19 cellular contexts compared by ENCODE assay signal in genomic region chr22:48376936-48377335, GRCh38.
"Had no signal": no experiment of that assay in that cellular context is flagged by ENCODE, and none has a peak within 500 bp of the region (broad histone marks: within the 10 kb centered on the region; RNA-seq: fewer than 3 reads in every experiment).

No MANE protein-coding gene starts in this region.

- H3K9me3 ChIP-seq: colonic mucosa, mucosa of descending colon, suprapubic skin, thyroid gland, upper lobe of left lung, uterus had no signal

- H3K27ac Mint-ChIP-seq: naive thymus-derived CD8-positive, alpha-beta T cell; stimulated activated effector memory CD8-positive, alpha-beta T cell treated with anti-CD3 and anti-CD28 coated beads, Interleukin-12 subunit alpha, Interleukin-12 subunit beta, amount 100 ng/mL, for 72 hours had no signal

- H3K4me2 ChIP-seq: hepatocyte had no signal

- H3K27ac ChIP-seq: colonic mucosa, hepatocyte, suprapubic skin, thyroid gland, upper lobe of left lung, uterus had no signal

- H3K27me3 ChIP-seq: colonic mucosa, thyroid gland, upper lobe of left lung, uterus had no signal

- H3K36me3 ChIP-seq: colonic mucosa, suprapubic skin, thyroid gland, upper lobe of left lung, uterus had no signal

- H3K36me3 Mint-ChIP-seq: naive thymus-derived CD8-positive, alpha-beta T cell; stimulated activated effector memory CD8-positive, alpha-beta T cell treated with anti-CD3 and anti-CD28 coated beads, Interleukin-12 subunit alpha, Interleukin-12 subunit beta, amount 100 ng/mL, for 72 hours had no signal

- H3K9me3 Mint-ChIP-seq: stimulated activated effector memory CD8-positive, alpha-beta T cell treated with anti-CD3 and anti-CD28 coated beads, Interleukin-12 subunit alpha, Interleukin-12 subunit beta, amount 100 ng/mL, for 72 hours had no signal

- H3K4me3 Mint-ChIP-seq: naive thymus-derived CD8-positive, alpha-beta T cell; stimulated activated effector memory CD8-positive, alpha-beta T cell treated with anti-CD3 and anti-CD28 coated beads, Interleukin-12 subunit alpha, Interleukin-12 subunit beta, amount 100 ng/mL, for 72 hours had no signal

- H3K4me1 ChIP-seq: colonic mucosa, suprapubic skin, thyroid gland, upper lobe of left lung, uterus had no signal

- H2AFZ ChIP-seq: hepatocyte had no signal

- H3K79me2 ChIP-seq: hepatocyte had no signal

- ATAC-seq: mucosa of descending colon; naive thymus-derived CD8-positive, alpha-beta T cell; stimulated activated effector memory CD8-positive, alpha-beta T cell treated with anti-CD3 and anti-CD28 coated beads, Interleukin-12 subunit alpha, Interleukin-12 subunit beta, amount 100 ng/mL, for 72 hours; stimulated activated naive CD8-positive, alpha-beta T cell treated with anti-CD3 and anti-CD28 coated beads, Interleukin-15, Interleukin-2, amounts not matched to agents 100 U/mL and 50 U/mL, for 24 hours had no signal

- H3K4me3 ChIP-seq: colonic mucosa, hepatocyte, mucosa of descending colon, suprapubic skin, thyroid gland, upper lobe of left lung, uterus had no signal

- H3K4me1 Mint-ChIP-seq: naive thymus-derived CD8-positive, alpha-beta T cell; stimulated activated effector memory CD8-positive, alpha-beta T cell treated with anti-CD3 and anti-CD28 coated beads, Interleukin-12 subunit alpha, Interleukin-12 subunit beta, amount 100 ng/mL, for 72 hours had no signal

- DNase-seq: cerebellar nuclear complex; colonic mucosa; effector CD4-positive, alpha-beta T cell; foreskin melanocyte; kidney glomerular epithelial cell; mammary epithelial cell; mucosa of descending colon; naive thymus-derived CD8-positive, alpha-beta T cell; posterior cingulate gyrus; small intestine; stimulated activated CD4-positive, alpha-beta T cell treated with anti-CD3 and anti-CD28 coated beads, Interleukin-4, amount 100 ng/mL, for 1 hour; stimulated activated CD8-positive, alpha-beta memory T cell treated with anti-CD3 and anti-CD28 coated beads, Interleukin-4, amount 100 ng/mL, for 48 hours; stimulated activated naive CD8-positive, alpha-beta T cell treated with anti-CD3 and anti-CD28 coated beads, Interleukin-15, Interleukin-2, amounts not matched to agents 100 U/mL and 50 U/mL, for 24 hours; thyroid gland; upper lobe of left lung; uterus had no signal
